28 cellular contexts compared by ENCODE assay signal in the genomic region with DNA sequence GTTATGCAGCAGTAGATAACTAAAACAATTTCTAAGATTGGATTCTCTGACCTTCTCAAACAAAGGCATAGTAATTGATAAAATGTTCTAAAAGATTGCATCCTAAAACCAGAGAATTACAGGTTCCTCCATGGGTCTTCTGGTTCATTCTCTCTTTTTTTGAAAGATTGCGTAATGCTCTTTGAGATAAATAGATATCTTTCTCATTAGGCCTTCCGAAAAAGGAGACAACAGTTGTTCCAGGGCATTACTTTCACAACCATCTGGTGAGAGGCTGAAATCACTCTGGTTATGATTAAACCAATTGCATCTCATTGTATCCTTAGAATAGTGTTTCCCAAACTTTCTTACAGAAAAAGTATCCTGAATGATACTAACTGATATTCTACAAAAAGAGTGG.
A peak's percentile ranks its signal among the peaks of the same experiment; 100 is the strongest.
DNase-seq lines count a peak whose midpoint lies in the region; ATAC-seq, FAIRE-seq and TF ChIP-seq lines count a peak whose summit lies in the region.
"Had no signal": no experiment of that assay in that cellular context is flagged by ENCODE, and none has a peak within 500 bp of the region (broad histone marks: within the 10 kb centered on the region; RNA-seq: fewer than 3 reads in every experiment).

No MANE protein-coding gene starts in this region.

- no peak overlapping the region for H3K27ac ChIP-seq in HepG2 (ENCODE audit: extremely low read length, insufficient read depth, low read length)
- H3K27ac ChIP-seq in right lobe of liver, result no peak overlapping the region
- peak overlapping the region; percentile 63 for H3K27ac ChIP-seq in epithelial cell of prostate
- H3K27ac ChIP-seq: adrenal gland, BLaER1, HL-60, stomach, thyroid gland had no signal

- H2AFZ ChIP-seq in HepG2 (ENCODE audit: low read length), result no peak overlapping the region

- ATAC-seq in HepG2 (no peak), right lobe of liver (no peak), GM18870 (IDR thresholded peaks at IDR 0.05; ENCODE audit: unreplicated experiment) (no peak), GM19328 (IDR thresholded peaks at IDR 0.05; ENCODE audit: unreplicated experiment) (no peak)
- ATAC-seq: naive thymus-derived CD8-positive, alpha-beta T cell; Right ventricle myocardium inferior had no signal

- H3K27me3 ChIP-seq in HepG2 (ENCODE audit: control insufficient read depth in 1 of 2, insufficient read depth in 2 of 2, low read length in 2 of 2) (no peaks in the 10 kb centered on the region), right lobe of liver (no peaks in the 10 kb centered on the region), HAP-1 (ENCODE audit: low read depth) (no peaks in the 10 kb centered on the region)
- H3K27me3 ChIP-seq: adrenal gland, BLaER1, stomach, thyroid gland had no signal

- no peak for FAIRE-seq in HepG2 (lab: Jason Lieb, UNC)
- FAIRE-seq: kidney had no signal

- H3K9ac ChIP-seq in HepG2 (ENCODE audit: insufficient read depth, low read depth, low read length), result no peak overlapping the region
- H3K9ac ChIP-seq: BLaER1 had no signal

- H4K20me1 ChIP-seq in HepG2 (ENCODE audit: insufficient read depth, low read length), result no peaks in the 10 kb centered on the region
- H4K20me1 ChIP-seq: BLaER1 had no signal

- no peak for TF ChIP-seq CTCF in HepG2 (CRISPR knock-in tag; IDR thresholded peaks at IDR 0.05)
- TF ChIP-seq CTCF in right lobe of liver (IDR thresholded peaks at IDR 0.05), result no peak

- in situ Hi-C loops in HepG2 (cut with HindIII; ENCODE audit: extremely low pct_ligation_motif_present, low pct_unique_long_range_greater_than_20kb), result no loop called here
- in situ Hi-C loops in HAP-1 (cut with MboI; ENCODE audit: low sequenced_read_pairs), result no loop called here

- H3K4me2 ChIP-seq in HepG2 (ENCODE audit: low read depth, low read length), result no peak overlapping the region
- H3K4me2 ChIP-seq: BLaER1 had no signal

- H3K4me3 ChIP-seq in HepG2 (replicated peaks in 1 of 3; ENCODE audit: insufficient read depth in 1 of 3, low read depth in 2 of 3, low read length in 3 of 3), result no peak overlapping the region
- H3K4me3 ChIP-seq in right lobe of liver, result no peak overlapping the region
- no peak overlapping the region for H3K4me3 ChIP-seq in HAP-1
- H3K4me3 ChIP-seq: adrenal gland, BLaER1, skin epidermis, stomach, thyroid gland had no signal

- DNase-seq in HepG2 (ENCODE audit: low spot score) (no peak), right lobe of liver (no peak), OCI-M1 (lab: John Stamatoyannopoulos, UW) (peak; percentile 53), epithelial cell of prostate (ENCODE audit: low read depth, low spot score) (no peak), HAP-1 (ENCODE audit: low spot score in 2 of 2) (no peak)
- DNase-seq in stimulated activated CD8-positive, alpha-beta memory T cell treated with anti-CD3 and anti-CD28 coated beads, Interleukin-4, amount 100 ng/mL, for 48 hours, result no peak
- DNase-seq: ACHN; activated CD4-positive, alpha-beta T cell treated with anti-CD3 and anti-CD28 coated beads, Interleukin-2, amount 10 ng/mL, durations not matched to agents 7 days and 5 days; activated naive CD4-positive, alpha-beta T cell; activated T-cell treated with anti-CD3 and anti-CD28 coated beads, Interleukin-2, amount 50 U/mL, for 24 hours; adrenal gland; effector CD4-positive, alpha-beta T cell; GDM1; glutamatergic neuron; kidney; naive thymus-derived CD8-positive, alpha-beta T cell; NCI-H2029; NCI-H345; nucleus accumbens; stomach; T1000; thyroid gland had no signal

- intact Hi-C loops in HepG2 (cut with micrococcal nuclease; ENCODE audit: unreplicated experiment), result no loop called here
- intact Hi-C loops in right lobe of liver (cut with DNase I), result no loop called here

- no peak for TF ChIP-seq EP300 in HepG2 (IDR thresholded peaks at IDR 0.05; ENCODE audit: low read depth in 2 of 2, low read length in 2 of 2)
- TF ChIP-seq EP300 in HepG2 (CRISPR knock-in tag; IDR thresholded peaks at IDR 0.05; ENCODE audit: borderline replicate concordance), result no peak

- CTCF ChIA-PET in HepG2 (lab: Yijun Ruan, JAX; ENCODE audit: low intra/inter-chr PET ratio, low total read pairs), result no interaction called here

- TF ChIP-seq RAD21 in HepG2 (CRISPR knock-in tag; IDR thresholded peaks at IDR 0.05), result no peak

- no TSS peak for BruUV-seq in HepG2 (replicated peaks; lab: Mats Ljungman, UMichigan)

- TF ChIP-seq POLR2A in HepG2 (IDR thresholded peaks at IDR 0.05; ENCODE audit: insufficient read depth in 1 of 2, low read depth in 2 of 2, low read length in 2 of 2) (no peak), right lobe of liver (IDR thresholded peaks at IDR 0.05) (no peak)

- H3K36me3 ChIP-seq in HepG2 (replicated peaks in 1 of 2; ENCODE audit: control insufficient read depth in 1 of 2, insufficient read depth in 2 of 2, low read length in 2 of 2) (no peaks in the 10 kb centered on the region), right lobe of liver (no peaks in the 10 kb centered on the region), HAP-1 (replicated peaks) (no peaks in the 10 kb centered on the region)
- H3K36me3 ChIP-seq: adrenal gland, BLaER1, stomach, thyroid gland had no signal

- no peaks in the 10 kb centered on the region for H3K79me2 ChIP-seq in HepG2 (ENCODE audit: insufficient read depth, low read length)

- H3K4me1 ChIP-seq in HepG2 (ENCODE audit: insufficient read depth, low read length), result no peaks in the 10 kb centered on the region
- H3K4me1 ChIP-seq in right lobe of liver, result no peaks in the 10 kb centered on the region
- H3K4me1 ChIP-seq in HAP-1, result no peaks in the 10 kb centered on the region
- H3K4me1 ChIP-seq: thyroid gland had no signal

- POLR2A ChIA-PET in HepG2 (lab: Yijun Ruan, JAX), result no interaction called here

- 60% methylated on average over 2 of the region's 2 CpGs for WGBS in HepG2 (ENCODE audit: low lambda C conversion rate)
- WGBS in right lobe of liver (ENCODE audit: insufficient coverage, low coverage, low lambda C conversion rate, missing lambda C conversion rate), result 73% methylated on average over 2 of the region's 2 CpGs

- H3K9me3 ChIP-seq in HepG2 (ENCODE audit: low read length) (no peaks in the 10 kb centered on the region), right lobe of liver (no peaks in the 10 kb centered on the region), HAP-1 (no peaks in the 10 kb centered on the region)
- H3K9me3 ChIP-seq: adrenal gland, BLaER1, stomach, thyroid gland had no signal

TF ChIP-seq in HepG2, 621 proteins besides CTCF, POLR2A, EP300 and RAD21:
- peak; percentile 78 for TF ChIP-seq CEBPB (IDR thresholded peaks at IDR 0.05; ENCODE audit: borderline replicate concordance, low read depth, low read length)
- TF ChIP-seq, protein P1, sequence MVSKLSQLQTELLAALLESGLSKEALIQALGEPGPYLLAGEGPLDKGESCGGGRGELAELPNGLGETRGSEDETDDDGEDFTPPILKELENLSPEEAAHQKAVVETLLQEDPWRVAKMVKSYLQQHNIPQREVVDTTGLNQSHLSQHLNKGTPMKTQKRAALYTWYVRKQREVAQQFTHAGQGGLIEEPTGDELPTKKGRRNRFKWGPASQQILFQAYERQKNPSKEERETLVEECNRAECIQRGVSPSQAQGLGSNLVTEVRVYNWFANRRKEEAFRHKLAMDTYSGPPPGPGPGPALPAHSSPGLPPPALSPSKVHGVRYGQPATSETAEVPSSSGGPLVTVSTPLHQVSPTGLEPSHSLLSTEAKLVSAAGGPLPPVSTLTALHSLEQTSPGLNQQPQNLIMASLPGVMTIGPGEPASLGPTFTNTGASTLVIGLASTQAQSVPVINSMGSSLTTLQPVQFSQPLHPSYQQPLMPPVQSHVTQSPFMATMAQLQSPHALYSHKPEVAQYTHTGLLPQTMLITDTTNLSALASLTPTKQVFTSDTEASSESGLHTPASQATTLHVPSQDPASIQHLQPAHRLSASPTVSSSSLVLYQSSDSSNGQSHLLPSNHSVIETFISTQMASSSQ (IDR thresholded peaks at IDR 0.05; ENCODE audit: low read depth), result no peak
- TF ChIP-seq, protein P1 (CRISPR knock-in tag; IDR thresholded peaks at IDR 0.05; ENCODE audit: borderline replicate concordance), result no peak
TF ChIP-seq in HepG2: peak in this region for 1.
